ENCODE assay signal across 1 cellular context in genomic region chr5:103216137-103216536, GRCh38.
TF ChIP-seq lines count a peak whose summit lies in the region.

No MANE protein-coding gene starts in this region.

TF ChIP-seq in IMR-90, 13 proteins besides CTCF, POLR2A, EP300 and RAD21:
- TF ChIP-seq RFX5 (IDR thresholded peaks at IDR 0.05; ENCODE audit: low read depth, low read length), result no peak
- no peak for TF ChIP-seq USF2 (IDR thresholded peaks at IDR 0.05; ENCODE audit: low read depth, low read length)
- no peak for TF ChIP-seq MXI1 (IDR thresholded peaks at IDR 0.05; ENCODE audit: borderline replicate concordance, low read depth, low read length)
- TF ChIP-seq NFE2L2 (IDR thresholded peaks at IDR 0.05; ENCODE audit: low read depth, low read length), result no peak
- no peak for TF ChIP-seq SMC3 (IDR thresholded peaks at IDR 0.05; ENCODE audit: low read depth, low read length)
- TF ChIP-seq RCOR1 (IDR thresholded peaks at IDR 0.05; ENCODE audit: insufficient replicate concordance, low read length), result no peak
- TF ChIP-seq CHD1 (IDR thresholded peaks at IDR 0.05; ENCODE audit: low read depth, low read length), result no peak
- TF ChIP-seq MAFK (IDR thresholded peaks at IDR 0.05; ENCODE audit: low read depth, low read length), result no peak
- TF ChIP-seq ELK1 (IDR thresholded peaks at IDR 0.05; ENCODE audit: borderline replicate concordance, low read depth, low read length), result no peak
- TF ChIP-seq CEBPB (IDR thresholded peaks at IDR 0.05; ENCODE audit: low read depth, low read length), result no peak
- no peak for TF ChIP-seq BHLHE40 (IDR thresholded peaks at IDR 0.05; ENCODE audit: low read depth, low read length)
- TF ChIP-seq MAZ (IDR thresholded peaks at IDR 0.05; ENCODE audit: borderline replicate concordance, low read depth, low read length), result no peak
- no peak for TF ChIP-seq FOS (IDR thresholded peaks at IDR 0.05; ENCODE audit: low read depth, low read length)
TF ChIP-seq in IMR-90: peak in this region for 0.
